Comparison of ENCODE assay signal across 12 cellular contexts in the genomic region with DNA sequence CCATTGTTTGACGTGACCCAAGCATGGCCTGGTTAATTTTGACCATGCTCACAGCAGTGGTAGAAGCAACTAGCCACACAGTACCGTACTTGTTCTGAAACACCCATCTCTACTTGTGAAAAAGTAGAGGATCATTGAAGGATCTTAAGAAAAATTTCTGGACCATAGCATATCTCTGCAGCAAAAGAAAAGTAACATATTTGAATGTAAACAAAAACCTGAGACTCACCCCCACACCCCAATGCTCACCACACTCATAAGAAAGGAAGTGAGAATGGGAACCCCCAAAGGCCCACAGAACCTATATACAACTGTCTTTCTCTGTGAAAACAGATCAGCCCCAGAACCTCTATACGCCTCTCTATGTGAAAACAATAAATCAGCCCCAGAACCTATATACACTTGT. TPM values are rescaled to one million over a fixed set of nuclear protein-coding genes. Genes with fewer than 3 reads are reported as not detected.
DNase-seq lines count a peak whose midpoint lies in the region; ATAC-seq and TF ChIP-seq lines count a peak whose summit lies in the region.
"Had no signal": no experiment of that assay in that cellular context is flagged by ENCODE, and none has a peak within 500 bp of the region (broad histone marks: within the 10 kb centered on the region; RNA-seq: fewer than 3 reads in every experiment).

No MANE protein-coding gene starts in this region.

- H3K27me3 ChIP-seq in DOHH2 (ENCODE audit: control insufficient read depth, low read length): no peaks in the 10 kb centered on the region
- no peaks in the 10 kb centered on the region for H3K27me3 ChIP-seq in effector memory CD4-positive, alpha-beta T cell (replicated peaks; ENCODE audit: control insufficient read depth, insufficient read depth, low read length, poor library complexity, severe bottlenecking)
- H3K27me3 ChIP-seq in BE2C: no peaks in the 10 kb centered on the region
- H3K27me3 ChIP-seq in heart left ventricle: no peaks in the 10 kb centered on the region
- H3K27me3 ChIP-seq: right lobe of liver had no signal

- peak overlapping the region; percentile 42 for H3K27ac ChIP-seq in DOHH2 (ENCODE audit: low read depth, low read length)
- H3K27ac ChIP-seq in effector memory CD4-positive, alpha-beta T cell (ENCODE audit: insufficient read depth, low read length, poor library complexity, severe bottlenecking): no peak overlapping the region
- no peak overlapping the region for H3K27ac ChIP-seq in heart left ventricle
- H3K27ac ChIP-seq: lower lobe of right lung, right lobe of liver had no signal

- no peaks in the 10 kb centered on the region for H3K36me3 ChIP-seq in DOHH2 (ENCODE audit: control insufficient read depth, low read length)
- H3K36me3 ChIP-seq in effector memory CD4-positive, alpha-beta T cell (ENCODE audit: control insufficient read depth, insufficient read depth, low read length): no peaks in the 10 kb centered on the region
- H3K36me3 ChIP-seq in BE2C: no peaks in the 10 kb centered on the region
- no peaks in the 10 kb centered on the region for H3K36me3 ChIP-seq in heart left ventricle
- H3K36me3 ChIP-seq: lower lobe of right lung, right lobe of liver had no signal

- no peak for DNase-seq in effector memory CD4-positive, alpha-beta T cell
- no peak for DNase-seq in BE2C
- DNase-seq in NCI-H1417 (lab: John Stamatoyannopoulos, UW): no peak
- DNase-seq in heart left ventricle: no peak
- DNase-seq: AML-193, lower lobe of right lung, SK-N-SH had no signal

- WGBS in heart left ventricle, 4 donors: 79 to 86% (median 84%) methylated on average over 3 of the region's 3 CpGs

- ATAC-seq in GM19043 (IDR thresholded peaks at IDR 0.05; ENCODE audit: low read depth, unreplicated experiment) (peak; percentile 53), HG02678 (IDR thresholded peaks at IDR 0.05; ENCODE audit: unreplicated experiment) (peak; percentile 75), HG03565 (IDR thresholded peaks at IDR 0.05; ENCODE audit: unreplicated experiment) (peak; percentile 51), heart left ventricle (no peak)
- ATAC-seq: lower lobe of right lung, right lobe of liver had no signal

- no peaks in the 10 kb centered on the region for H3K9me2 ChIP-seq in DOHH2 (replicated peaks; ENCODE audit: control insufficient read depth, low read length)
- H3K9me2 ChIP-seq: SK-N-SH had no signal

- intact Hi-C loops in heart left ventricle (cut with DNase I): no loop called here

- no peak for TF ChIP-seq POLR2A in heart left ventricle (IDR thresholded peaks at IDR 0.05)

- peak overlapping the region; percentile 64 for H3K4me2 ChIP-seq in DOHH2 (ENCODE audit: low read length)
- H3K4me2 ChIP-seq: SK-N-SH had no signal

- H3K9me3 ChIP-seq in DOHH2 (ENCODE audit: control insufficient read depth, insufficient read depth, low read length) (no peaks in the 10 kb centered on the region), BE2C (no peaks in the 10 kb centered on the region; the same call in 1 of the 2 replicates), heart left ventricle (no peaks in the 10 kb centered on the region)
- H3K9me3 ChIP-seq in effector memory CD4-positive, alpha-beta T cell (ENCODE audit: control insufficient read depth, low read length): no peaks in the 10 kb centered on the region
- H3K9me3 ChIP-seq: lower lobe of right lung, right lobe of liver, SK-N-SH had no signal

- H3K4me1 ChIP-seq in DOHH2 (ENCODE audit: control insufficient read depth, low read length) (peaks cover 52% of the 10 kb centered on the region), BE2C (no peaks in the 10 kb centered on the region; the same call in 1 of the 2 replicates), heart left ventricle (peaks cover 0 to 17% (median 0%) of the 10 kb centered on the region in 12 donors)
- H3K4me1 ChIP-seq in effector memory CD4-positive, alpha-beta T cell (ENCODE audit: control insufficient read depth, insufficient read depth, low read length, poor library complexity, severe bottlenecking): peaks cover 3% of the 10 kb centered on the region
- H3K4me1 ChIP-seq: right lobe of liver had no signal

- no peaks in the 10 kb centered on the region for H3K79me2 ChIP-seq in DOHH2 (ENCODE audit: control insufficient read depth, low read length)

- no peak for TF ChIP-seq CTCF in DOHH2 (IDR thresholded peaks at IDR 0.05; ENCODE audit: low read depth, low read length, poor library complexity, severe bottlenecking)
- TF ChIP-seq CTCF in BE2C (IDR thresholded peaks at IDR 0.05; ENCODE audit: low read depth, low read length): no peak
- no peak for TF ChIP-seq CTCF in heart left ventricle (IDR thresholded peaks at IDR 0.05)

- H3K4me3 ChIP-seq in DOHH2 (ENCODE audit: low read length) (peak overlapping the region; percentile 31), BE2C (ENCODE audit: low read depth, low read length) (no peak overlapping the region), heart left ventricle (no peak overlapping the region)
- H3K4me3 ChIP-seq in effector memory CD4-positive, alpha-beta T cell (ENCODE audit: insufficient read depth, low read depth, low read length, poor library complexity, severe bottlenecking): no peak overlapping the region
- H3K4me3 ChIP-seq: lower lobe of right lung, right lobe of liver had no signal

- H4K20me1 ChIP-seq in DOHH2 (ENCODE audit: control insufficient read depth, insufficient read depth, low read depth, low read length): no peaks in the 10 kb centered on the region

- H3F3A ChIP-seq in DOHH2 (ENCODE audit: control insufficient read depth, insufficient read depth): 0 out of 2 replicates have a peak, but pooled peaks cover 3% of the 10 kb centered on the region

RNA-seq across cellular contexts. Expression of a gene that starts 33.8 kb away (rescaled TPM):
- 102 TPM for polyA plus RNA-seq in BE2C (2012; ENCODE audit: insufficient read depth, insufficient read length, low read depth)
- 100 to 1,000 TPM in 6 of 9 donors, 10 to 100 TPM in 3; 15.7 to 232 (median 121) TPM for total RNA-seq in heart left ventricle
- polyA plus RNA-seq in heart left ventricle: 10 to 100 TPM; 24.2 to 70.7 TPM

Comparison
In these comparisons a context has a peak if more than half of its experiments do, and no peak if none do; other contexts are left out.
1. ATAC-seq: peak in GM19043 (single experiment), HG02678 (single experiment) and HG03565 (single experiment); none in heart left ventricle (0 of 4).